ENCODE assay signal across 19 cellular contexts in the genomic region with DNA sequence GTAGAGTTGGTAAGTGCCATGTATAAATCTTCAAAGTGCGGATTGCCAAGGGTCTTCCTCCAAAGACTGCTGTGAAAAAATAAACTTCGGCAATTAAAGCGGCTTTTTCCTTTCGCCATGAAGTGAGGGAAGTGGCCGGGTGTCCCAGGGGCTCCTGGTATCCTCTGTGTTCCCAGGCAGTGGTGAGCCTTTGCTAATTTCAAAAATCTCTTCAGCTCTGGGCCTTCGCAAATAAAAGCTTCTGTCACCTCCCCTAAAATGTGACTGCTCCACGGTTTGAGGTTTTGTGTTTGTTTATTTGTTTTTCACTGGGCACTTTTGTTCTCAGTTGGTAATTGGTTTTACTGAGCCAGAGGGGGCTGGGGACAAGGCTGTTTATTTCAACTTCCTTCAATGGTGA.
"Had no signal": no experiment of that assay in that cellular context is flagged by ENCODE, and none has a peak within 500 bp of the region (broad histone marks: within the 10 kb centered on the region; RNA-seq: fewer than 3 reads in every experiment).

No MANE protein-coding gene starts in this region.

- ATAC-seq: activated T-cell treated with anti-CD3 and anti-CD28 coated beads, Interleukin-2, amount 50 U/mL, for 4 hours; gastroesophageal sphincter; naive thymus-derived CD4-positive, alpha-beta T cell; stimulated activated naive CD8-positive, alpha-beta T cell treated with anti-CD3 and anti-CD28 coated beads, Interleukin-15, Interleukin-2, amounts not matched to agents 100 U/mL and 50 U/mL, for 24 hours had no signal

- DNase-seq: activated CD4-positive, alpha-beta memory T cell treated with anti-CD3 and anti-CD28 coated beads, Interleukin-2, amount 10 ng/mL, durations not matched to agents 7 days and 5 days; activated CD4-positive, alpha-beta T cell treated with anti-CD3 and anti-CD28 coated beads for 48 hours; activated CD4-positive, CD25-positive, alpha-beta regulatory T cell; activated effector memory CD4-positive, alpha-beta T cell treated with Interleukin-2 at 50 U/mL for 16 hours; activated naive CD4-positive, alpha-beta T cell treated with anti-CD3 and anti-CD28 coated beads, Interleukin-2, amount 50 U/mL, for 16 hours; activated T-cell treated with anti-CD3 and anti-CD28 coated beads, Interleukin-2, amount 50 U/mL, for 4 hours; aorta; cerebellar nuclear complex; effector CD8-positive, alpha-beta T cell; mesenchymal stem cell; naive thymus-derived CD4-positive, alpha-beta T cell; retina; stimulated activated CD4-positive, alpha-beta T cell treated with anti-CD3 and anti-CD28 coated beads, Interleukin-2, amount 100 ng/mL, for 24 hours; stimulated activated naive CD8-positive, alpha-beta T cell treated with anti-CD3 and anti-CD28 coated beads, Interleukin-15, Interleukin-2, amounts not matched to agents 100 U/mL and 50 U/mL, for 24 hours; tibial artery had no signal

- H3K9me3 Mint-ChIP-seq: activated CD4-positive, alpha-beta memory T cell treated with anti-CD3 and anti-CD28 coated beads, Interleukin-2, amount 10 ng/mL, durations not matched to agents 7 days and 5 days; activated T-cell treated with anti-CD3 and anti-CD28 coated beads, Interleukin-2, amount 50 U/mL, for 4 hours; T-helper 2 cell treated with Interferon-gamma antibody and Interleukin-4, amounts not matched to agents 5 μg/mL and 100 μg/mL, for 36 hours had no signal

- H3K4me3 Mint-ChIP-seq: activated CD4-positive, alpha-beta memory T cell treated with anti-CD3 and anti-CD28 coated beads, Interleukin-2, amount 10 ng/mL, durations not matched to agents 7 days and 5 days; activated T-cell treated with anti-CD3 and anti-CD28 coated beads, Interleukin-2, amount 50 U/mL, for 4 hours; naive thymus-derived CD4-positive, alpha-beta T cell; T-helper 2 cell treated with Interferon-gamma antibody and Interleukin-4, amounts not matched to agents 5 μg/mL and 100 μg/mL, for 36 hours had no signal

- H3K4me3 ChIP-seq: breast epithelium, esophagus muscularis mucosa, gastroesophageal sphincter, tibial artery had no signal

- H3K36me3 Mint-ChIP-seq: naive thymus-derived CD4-positive, alpha-beta T cell had no signal

- H3K4me1 Mint-ChIP-seq: activated CD4-positive, alpha-beta memory T cell treated with anti-CD3 and anti-CD28 coated beads, Interleukin-2, amount 10 ng/mL, durations not matched to agents 7 days and 5 days; naive thymus-derived CD4-positive, alpha-beta T cell had no signal

- H3K4me1 ChIP-seq: breast epithelium, esophagus muscularis mucosa, gastroesophageal sphincter, tibial artery had no signal

- H3K27ac Mint-ChIP-seq: activated CD4-positive, alpha-beta memory T cell treated with anti-CD3 and anti-CD28 coated beads, Interleukin-2, amount 10 ng/mL, durations not matched to agents 7 days and 5 days; naive thymus-derived CD4-positive, alpha-beta T cell; T-helper 2 cell treated with Interferon-gamma antibody and Interleukin-4, amounts not matched to agents 5 μg/mL and 100 μg/mL, for 36 hours had no signal

- H3K27ac ChIP-seq: breast epithelium, esophagus muscularis mucosa, gastroesophageal sphincter, tibial artery had no signal

- H3K27me3 ChIP-seq: breast epithelium had no signal

- H3K27me3 Mint-ChIP-seq: activated CD4-positive, alpha-beta memory T cell treated with anti-CD3 and anti-CD28 coated beads, Interleukin-2, amount 10 ng/mL, durations not matched to agents 7 days and 5 days had no signal

- H3K9me3 ChIP-seq: breast epithelium, tibial artery had no signal

- H3K36me3 ChIP-seq: breast epithelium, esophagus muscularis mucosa, gastroesophageal sphincter, tibial artery had no signal
